8 cellular contexts compared by ENCODE assay signal in the genomic region with DNA sequence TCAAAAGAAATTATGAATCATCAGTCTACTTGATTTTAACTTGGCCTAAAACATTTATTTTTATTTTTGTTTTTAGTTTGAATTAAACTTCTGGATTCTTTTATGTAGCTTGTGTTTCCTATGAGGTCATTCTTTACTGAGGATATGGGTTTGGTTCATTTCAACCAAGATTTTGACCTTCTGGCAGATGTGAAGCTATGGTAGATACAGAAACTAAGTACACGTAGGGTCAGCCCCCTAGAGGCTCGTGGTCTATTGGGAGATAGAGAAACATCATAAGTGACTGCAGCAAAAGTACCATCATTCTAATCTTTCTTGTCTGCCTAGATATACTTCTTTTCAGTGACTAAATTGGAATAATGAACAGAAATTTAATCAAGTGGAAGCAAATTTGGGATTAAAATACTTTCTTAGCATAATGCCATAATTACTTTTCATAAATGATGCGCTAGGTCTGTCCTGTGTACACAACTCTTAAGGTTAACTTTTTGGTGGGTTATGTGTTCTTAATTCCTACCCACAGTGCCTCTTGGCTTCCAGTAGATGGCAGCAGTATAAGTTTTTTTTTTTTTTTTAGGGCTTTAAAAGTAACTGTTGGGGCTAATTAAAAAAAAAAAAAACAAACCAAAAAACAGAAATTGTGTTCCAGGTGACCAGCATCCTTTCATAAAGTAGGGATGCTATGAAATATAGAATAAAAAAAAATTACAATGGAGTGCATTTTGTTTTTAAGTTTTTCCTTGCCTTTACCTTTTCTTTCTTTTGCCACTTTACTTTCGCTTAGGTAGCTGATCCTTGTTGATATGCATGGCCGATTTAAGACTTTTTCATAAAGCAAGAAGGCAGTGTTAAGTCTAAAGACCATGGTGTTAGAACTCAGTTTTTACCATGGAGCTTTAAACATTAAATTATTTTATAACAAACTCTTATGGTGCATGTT. TPM values are rescaled to one million over a fixed set of nuclear protein-coding genes. Genes with fewer than 3 reads are reported as not detected.
A peak's percentile ranks its signal among the peaks of the same experiment; 100 is the strongest.
DNase-seq lines count a peak whose midpoint lies in the region; ATAC-seq, FAIRE-seq and TF ChIP-seq lines count a peak whose summit lies in the region.

No MANE protein-coding gene starts in this region.

- peaks cover 0 to 63% (median 16%) of the 10 kb centered on the region in 9 donors for H3K36me3 ChIP-seq in heart right ventricle
- H3K36me3 ChIP-seq in thyroid gland = peaks cover 14 to 15% of the 10 kb centered on the region in 2 donors

- 49% methylated on average over 5 of the region's 5 CpGs for WGBS in heart right ventricle, 2 donors
- 55 to 62% methylated on average over 5 of the region's 5 CpGs for WGBS in thyroid gland, 2 donors

- no peaks in the 10 kb centered on the region for H3K9me3 ChIP-seq in heart right ventricle
- no peaks in the 10 kb centered on the region for H3K9me3 ChIP-seq in thyroid gland

- no peak overlapping the region for H3K4me3 ChIP-seq in heart right ventricle
- H3K4me3 ChIP-seq in thyroid gland (replicated peaks in 1 of 3) = no peak overlapping the region

- H3K27me3 ChIP-seq in heart right ventricle = no peaks in the 10 kb centered on the region
- no peaks in the 10 kb centered on the region for H3K27me3 ChIP-seq in thyroid gland

- H3K27ac ChIP-seq in heart right ventricle (peak overlapping the region in 2 of 10 donors; percentile 30 to 50), thyroid gland (no peak overlapping the region)

- H3K4me1 ChIP-seq in heart right ventricle (peaks cover 4 to 55% (median 41%) of the 10 kb centered on the region in 9 donors), thyroid gland (no peaks in the 10 kb centered on the region)

- FAIRE-seq in GM18507 (lab: Jason Lieb, UNC) = peak; percentile 67

- ATAC-seq in heart right ventricle (peak in 6 of 8 donors; percentile 34 to 61 (median 52)), HG03432 (IDR thresholded peaks at IDR 0.05; ENCODE audit: unreplicated experiment) (no peak), GM19035 (IDR thresholded peaks at IDR 0.05; ENCODE audit: unreplicated experiment) (no peak)

- intact Hi-C loops in heart right ventricle (cut with DNase I) = loop anchor here in 3 of 10 donors (5.0 to 10.0 kb wide), 2 partner anchors 372 to 440 kb away; a partner anchor contains a TSS
- intact Hi-C loops in thyroid gland (cut with DNase I) = no loop called here

- peak; percentile 32 to 74 (median 65) for TF ChIP-seq CTCF in heart right ventricle (IDR thresholded peaks at IDR 0.05)
- peak in 4 of 6 experiments; percentile 33 to 60 (median 43) for TF ChIP-seq CTCF in thyroid gland (IDR thresholded peaks at IDR 0.05)

- no peak for TF ChIP-seq POLR2A in thyroid gland (IDR thresholded peaks at IDR 0.05)

- DNase-seq in AML-193 (lab: John Stamatoyannopoulos, UW) (peak; percentile 12 to 15), GM18507 (ENCODE audit: extremely low spot score, insufficient read length, low read depth) (no peak), SW480 (ENCODE audit: low spot score) (peak; percentile 66), heart right ventricle (peak in 1 of 2 donors; percentile 32), thyroid gland (no peak)
- no peak for DNase-seq in activated naive CD4-positive, alpha-beta T cell (lab: John Stamatoyannopoulos, UW)

RNA-seq across cellular contexts. Expression of a gene that starts 49.9 kb away (rescaled TPM):
- total RNA-seq in heart right ventricle (under 1 TPM in 4 of 10 donors, not detected in 6; 0.07 to 0.49 (median 0.17) TPM), thyroid gland (1 to 10 TPM in 2 of 4 donors, under 1 TPM in 2; 0.20 to 1.2 (median 0.86) TPM)
- under 1 TPM; 0.04 to 0.07 TPM for polyA plus RNA-seq in heart right ventricle

Comparison
In these comparisons a context has a peak if more than half of its experiments do, and no peak if none do; other contexts are left out.
1. DNase-seq: peak in AML-193 (2 of 2) and SW480 (single experiment); none in GM18507 (single experiment), thyroid gland (0 of 2) and activated naive CD4-positive, alpha-beta T cell (0 of 4).
2. ATAC-seq: peak in heart right ventricle (6 of 8); none in HG03432 (single experiment) and GM19035 (single experiment).